8 cellular contexts compared by ENCODE assay signal in genomic region chr17:80441133-80441578, GRCh38. TPM values are rescaled to one million over a fixed set of nuclear protein-coding genes. Genes with fewer than 3 reads are reported as not detected.
DNase-seq lines count a peak whose midpoint lies in the region; ATAC-seq and TF ChIP-seq lines count a peak whose summit lies in the region.

No MANE protein-coding gene starts in this region.

- H3K4me3 ChIP-seq in astrocyte of the spinal cord (ENCODE audit: low read depth, low read length) (no peak overlapping the region), neural progenitor cell (no peak overlapping the region)

- H3K4me1 Mint-ChIP-seq in neural progenitor cell, result peaks cover 11% of the 10 kb centered on the region

- peak; percentile 61 for ATAC-seq in Right ventricle myocardium superior (ENCODE audit: poor library complexity)
- no peak for ATAC-seq in Right ventricle myocardium inferior
- no peak for ATAC-seq in HG03025 (IDR thresholded peaks at IDR 0.05; ENCODE audit: low FRiP score, unreplicated experiment)
- ATAC-seq in HG02642 (IDR thresholded peaks at IDR 0.05; ENCODE audit: poor library complexity, unreplicated experiment), result no peak

- H3F3A ChIP-seq in neural progenitor cell (ENCODE audit: low read depth), result peaks cover 6% of the 10 kb centered on the region

- H3K4me2 ChIP-seq in neural progenitor cell, result no peak overlapping the region

- intact Hi-C loops in Right ventricle myocardium superior (cut with DNase I) (no loop called here), Right ventricle myocardium inferior (cut with DNase I) (no loop called here)

- no peaks in the 10 kb centered on the region for H3K36me3 Mint-ChIP-seq in neural progenitor cell

- H3K9me3 ChIP-seq in neural progenitor cell (ENCODE audit: low read depth), result no peaks in the 10 kb centered on the region

- H3K36me3 ChIP-seq in neural progenitor cell, result no peaks in the 10 kb centered on the region

- no peak overlapping the region for H3K4me3 Mint-ChIP-seq in neural progenitor cell

- peaks cover 15% of the 10 kb centered on the region for H3K27me3 Mint-ChIP-seq in neural progenitor cell (ENCODE audit: insufficient read depth, low read depth)

- no peaks in the 10 kb centered on the region for H3K79me2 ChIP-seq in neural progenitor cell (ENCODE audit: low read depth)

- DNase-seq in Right ventricle myocardium superior (peak; percentile 55), Right ventricle myocardium inferior (ENCODE audit: missing footprints) (no peak), T-helper 1 cell (peak in 3 of 5 donors; percentile 33 to 57 (median 38)), astrocyte of the spinal cord (ENCODE audit: low read depth, low spot score) (peak; percentile 23), neural progenitor cell (ENCODE audit: low spot score) (peak; percentile 92), NCI-H1105 treated with DMSO at 0.1 percent for 48 hours (lab: John Stamatoyannopoulos, UW) (no peak)

- no peak overlapping the region for H3K9ac ChIP-seq in neural progenitor cell

- in situ Hi-C loops in astrocyte of the spinal cord (cut with HindIII; ENCODE audit: low sequenced_read_pairs), result no loop called here

- no peak overlapping the region for H3K27ac Mint-ChIP-seq in neural progenitor cell

- TF ChIP-seq CTCF in astrocyte of the spinal cord (IDR thresholded peaks at IDR 0.05; ENCODE audit: low read depth, low read length), result no peak
- TF ChIP-seq CTCF in neural progenitor cell (IDR thresholded peaks at IDR 0.05), result no peak

- H4K20me1 ChIP-seq in neural progenitor cell (ENCODE audit: low read depth), result peaks cover 29% of the 10 kb centered on the region

- H2AFZ ChIP-seq in neural progenitor cell (replicated peaks), result no peak overlapping the region

- H3K4me1 ChIP-seq in neural progenitor cell, result no peaks in the 10 kb centered on the region

- no peak overlapping the region for H3K27ac ChIP-seq in neural progenitor cell

- peaks cover 31% of the 10 kb centered on the region for H3K27me3 ChIP-seq in neural progenitor cell

- H3K9me3 Mint-ChIP-seq in neural progenitor cell, result no peaks in the 10 kb centered on the region

RNA-seq across cellular contexts. Expression of gene ENDOV, which starts 26.2 kb away (rescaled TPM):
- total RNA-seq in Right ventricle myocardium superior (11.7 TPM), Right ventricle myocardium inferior (10.7 TPM), neural progenitor cell (ENCODE audit: low replicate concordance) (9.7 and 13.8 TPM in 2 replicates)

RNA-seq across cellular contexts. Expression of gene NPTX1, which starts 35.3 kb away (rescaled TPM):
- total RNA-seq in Right ventricle myocardium superior (not detected), Right ventricle myocardium inferior (not detected), neural progenitor cell (ENCODE audit: low replicate concordance) (2.6 and 3.8 TPM in 2 replicates)

Comparison
In these comparisons a context has a peak if more than half of its experiments do, and no peak if none do; other contexts are left out.
1. DNase-seq: peak in Right ventricle myocardium superior (single experiment), T-helper 1 cell (3 of 5), astrocyte of the spinal cord (single experiment) and neural progenitor cell (single experiment); none in Right ventricle myocardium inferior (single experiment) and NCI-H1105 treated with DMSO at 0.1 percent for 48 hours (single experiment).